ENCODE assay signal across 3 cellular contexts in genomic region chr19:38230506-38231133, GRCh38. TPM values are rescaled to one million over a fixed set of nuclear protein-coding genes. Genes with fewer than 3 reads are reported as not detected.
"Had no signal": no experiment of that assay in that cellular context is flagged by ENCODE, and none has a peak within 500 bp of the region (broad histone marks: within the 10 kb centered on the region; RNA-seq: fewer than 3 reads in every experiment).

No MANE protein-coding gene starts in this region.

RNA-seq across cellular contexts. Expression of gene PPP1R14A, which starts 25.6 kb away (rescaled TPM):
- total RNA-seq: H4, HT-29, IMR-90 had no signal
